Comparison of ENCODE assay signal across 8 cellular contexts in the genomic region with DNA sequence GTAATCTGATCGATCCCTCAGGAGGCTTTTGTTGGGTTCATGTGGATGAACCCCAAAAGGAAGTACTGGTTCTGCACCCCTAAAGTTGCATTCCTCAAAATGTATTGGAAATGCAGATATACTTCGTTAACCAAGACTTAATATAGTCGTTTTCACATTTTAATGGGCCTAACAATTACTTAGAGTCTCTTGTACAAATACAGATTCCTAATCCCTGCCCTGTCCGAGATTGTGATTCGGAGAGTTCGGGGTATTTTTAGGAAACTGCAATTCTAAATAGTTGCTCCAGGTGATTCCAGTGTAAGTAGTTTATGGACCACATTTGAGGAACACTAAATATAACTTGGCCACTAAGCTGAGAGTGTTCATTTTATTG. TPM values are rescaled to one million over a fixed set of nuclear protein-coding genes. Genes with fewer than 3 reads are reported as not detected.
DNase-seq lines count a peak whose midpoint lies in the region; ATAC-seq and TF ChIP-seq lines count a peak whose summit lies in the region.

No MANE protein-coding gene starts in this region.

- peak overlapping the region; percentile 76 for H4K91ac ChIP-seq in trophoblast cell (ENCODE audit: low read depth, low read length)

- H3K4me2 ChIP-seq in DND-41 (ENCODE audit: insufficient read depth, low read length) (peak overlapping the region; percentile 82), trophoblast cell (ENCODE audit: low read length) (peak overlapping the region; percentile 68)

- peak overlapping the region; percentile 95 for H2AFZ ChIP-seq in DND-41 (ENCODE audit: low read depth, low read length)
- no peak overlapping the region for H2AFZ ChIP-seq in trophoblast cell (ENCODE audit: insufficient read depth, low read length, poor library complexity)

- H3K79me1 ChIP-seq in trophoblast cell (ENCODE audit: low read length) = peaks cover 6% of the 10 kb centered on the region

- ATAC-seq in DND-41 (ENCODE audit: insufficient read depth, low read depth) = no peak
- ATAC-seq in GM18517 (IDR thresholded peaks at IDR 0.05; ENCODE audit: unreplicated experiment) = no peak
- no peak for ATAC-seq in HG02840 (IDR thresholded peaks at IDR 0.05; ENCODE audit: low FRiP score, unreplicated experiment)

- WGBS in trophoblast cell (ENCODE audit: extremely low coverage, insufficient coverage, insufficient read length) = no CpG with 5 or more reads among the region's 6 CpGs

- H3K4me1 ChIP-seq in DND-41 (ENCODE audit: insufficient read depth, low read length) (peaks cover 22% of the 10 kb centered on the region), trophoblast cell (ENCODE audit: control insufficient read depth in 1 of 2, insufficient read depth in 2 of 2, low read length in 2 of 2) (peaks cover 3% of the 10 kb centered on the region in 2 experiments)

- TF ChIP-seq CTCF in DND-41 (IDR thresholded peaks at IDR 0.05; ENCODE audit: borderline replicate concordance, extremely low read depth, low read length, poor library complexity, severe bottlenecking) (no peak), epithelial cell of proximal tubule (conservative IDR thresholded peaks at IDR 0.05; ENCODE audit: low read depth, low read length) (no peak)

- H3K4me3 ChIP-seq in DND-41 (ENCODE audit: low read depth in 1 of 2, low read length in 2 of 2) (peak overlapping the region; percentile 80 to 93), epithelial cell of proximal tubule (ENCODE audit: low read depth, low read length) (peak overlapping the region; percentile 100), trophoblast cell (ENCODE audit: low read depth, low read length) (peak overlapping the region; percentile 90)

- H3K36me3 ChIP-seq in DND-41 (ENCODE audit: insufficient read depth, low read length) (peaks cover 31% of the 10 kb centered on the region), trophoblast cell (ENCODE audit: control insufficient read depth in 1 of 2, insufficient read depth in 2 of 2, low read length in 2 of 2) (peaks cover 3 to 9% of the 10 kb centered on the region in 2 experiments)

- H3K27me3 ChIP-seq in DND-41 (ENCODE audit: insufficient read depth, low read length, poor library complexity) (no peaks in the 10 kb centered on the region), trophoblast cell (ENCODE audit: insufficient read depth, low read length) (no peaks in the 10 kb centered on the region)

- H4K12ac ChIP-seq in trophoblast cell (ENCODE audit: low read depth, low read length) = peak overlapping the region; percentile 40

- H3K4ac ChIP-seq in trophoblast cell (ENCODE audit: low read depth, low read length) = peak overlapping the region; percentile 75

- H3K14ac ChIP-seq in trophoblast cell (ENCODE audit: low read length) = no peak overlapping the region

- no peaks in the 10 kb centered on the region for H3K9me3 ChIP-seq in DND-41 (ENCODE audit: insufficient read depth, low read length, severe bottlenecking)
- H3K9me3 ChIP-seq in trophoblast cell (ENCODE audit: insufficient read depth, low read depth, low read length) = no peaks in the 10 kb centered on the region

- DNase-seq in DND-41 (no peak), OCI-M1 (lab: John Stamatoyannopoulos, UW) (peak; percentile 52), epithelial cell of proximal tubule (ENCODE audit: low read depth) (no peak), trophoblast cell (no peak), NCI-H2081 (lab: John Stamatoyannopoulos, UW) (no peak), NOMO-1 treated with dmso at 0.1 percent for 144 hours (lab: John Stamatoyannopoulos, UW; ENCODE audit: unreplicated experiment) (no peak)

- no peak overlapping the region for H2BK120ac ChIP-seq in trophoblast cell (ENCODE audit: insufficient read depth, low read length, poor library complexity)

- H3K79me2 ChIP-seq in DND-41 (ENCODE audit: insufficient read depth, low read length) (peaks cover 34% of the 10 kb centered on the region), trophoblast cell (ENCODE audit: control insufficient read depth, insufficient read depth, low read length, poor library complexity) (peaks cover 5% of the 10 kb centered on the region)

- H4K20me1 ChIP-seq in DND-41 (ENCODE audit: insufficient read depth, low read length) = peaks cover 5% of the 10 kb centered on the region; the same call in 1 of the 2 replicates

- no peak overlapping the region for H2AK5ac ChIP-seq in trophoblast cell (ENCODE audit: low read length)

- peak overlapping the region; percentile 85 for H3K9ac ChIP-seq in DND-41 (ENCODE audit: low read depth, low read length)
- peak overlapping the region; percentile 86 for H3K9ac ChIP-seq in trophoblast cell (ENCODE audit: low read length)

- H3K27ac ChIP-seq in DND-41 (ENCODE audit: low read length) = peak overlapping the region; percentile 89
- H3K27ac ChIP-seq in trophoblast cell (ENCODE audit: low read depth, low read length) = no peak overlapping the region

- no peak overlapping the region for H3K23ac ChIP-seq in trophoblast cell (ENCODE audit: low read length)

- H2BK5ac ChIP-seq in trophoblast cell (ENCODE audit: low read depth, low read length, poor library complexity) = peak overlapping the region; percentile 39

- H3K18ac ChIP-seq in trophoblast cell (ENCODE audit: low read length) = no peak overlapping the region

- H4K8ac ChIP-seq in trophoblast cell (ENCODE audit: low read depth, low read length) = peak overlapping the region; percentile 84

- H2BK12ac ChIP-seq in trophoblast cell (ENCODE audit: low read length) = no peak overlapping the region

RNA-seq across cellular contexts. Expression of gene TRUB1, which starts 0.8 kb away (rescaled TPM):
- 41.4 and 53.7 TPM in 2 replicates for total RNA-seq in epithelial cell of proximal tubule
- 10.8 and 11.0 TPM in 2 replicates for polyA plus RNA-seq in trophoblast cell (2013)
